In genomic region chr13:97369269-97369893, GRCh38 we compare ENCODE assay signal across 8 cellular contexts.
DNase-seq lines count a peak whose midpoint lies in the region; ATAC-seq and TF ChIP-seq lines count a peak whose summit lies in the region.

No MANE protein-coding gene starts in this region.

- H3F3A ChIP-seq in DOHH2 (ENCODE audit: control insufficient read depth, insufficient read depth) = no peaks in the 10 kb centered on the region

- H3K27ac ChIP-seq in DOHH2 (ENCODE audit: low read depth, low read length) (no peak overlapping the region), mammary epithelial cell (ENCODE audit: insufficient read depth, low read depth, low read length) (peak overlapping the region; percentile 59)

- BruUV-seq in mammary epithelial cell (replicated peaks; lab: Mats Ljungman, UMichigan) = no TSS peak

- H3K36me3 ChIP-seq in DOHH2 (ENCODE audit: control insufficient read depth, low read length) = peaks cover 2% of the 10 kb centered on the region
- peaks cover 4% of the 10 kb centered on the region for H3K36me3 ChIP-seq in mammary epithelial cell (ENCODE audit: insufficient read depth, low read length)

- peak overlapping the region; percentile 49 for H3K9ac ChIP-seq in mammary epithelial cell (ENCODE audit: insufficient read depth, low read length)

- H3K9me3 Mint-ChIP-seq in nephron progenitor cell = no peaks in the 10 kb centered on the region
- no peaks in the 10 kb centered on the region for H3K9me3 Mint-ChIP-seq in mesothelial cell of epicardium

- dilution Hi-C loops in mammary epithelial cell (cut with HindIII; ENCODE audit: low sequenced_read_pairs) = no loop called here

- H3K27ac Mint-ChIP-seq in nephron progenitor cell (peak overlapping the region; percentile 50), mesothelial cell of epicardium (no peak overlapping the region)

- no peak for TF ChIP-seq CTCF in DOHH2 (IDR thresholded peaks at IDR 0.05; ENCODE audit: low read depth, low read length, poor library complexity, severe bottlenecking)
- no peak for TF ChIP-seq CTCF in mammary epithelial cell (conservative IDR thresholded peaks at IDR 0.05 in 1 of 2, IDR thresholded peaks at IDR 0.05 in 1 of 2; ENCODE audit: extremely low read depth in 1 of 2, insufficient read depth in 1 of 2, low read depth in 1 of 2, low read length in 2 of 2)
- no peak for TF ChIP-seq CTCF in nephron progenitor cell (IDR thresholded peaks at IDR 0.05)
- TF ChIP-seq CTCF in mesothelial cell of epicardium (IDR thresholded peaks at IDR 0.05; ENCODE audit: unreplicated experiment) = no peak

- H3K4me2 ChIP-seq in DOHH2 (ENCODE audit: low read length) (peak overlapping the region; percentile 24), mammary epithelial cell (ENCODE audit: insufficient read depth, low read depth, low read length) (peak overlapping the region; percentile 72)

- no peaks in the 10 kb centered on the region for H4K20me1 ChIP-seq in DOHH2 (ENCODE audit: control insufficient read depth, insufficient read depth, low read depth, low read length)
- no peaks in the 10 kb centered on the region for H4K20me1 ChIP-seq in mammary epithelial cell (ENCODE audit: insufficient read depth, low read length)

- no peaks in the 10 kb centered on the region for H3K27me3 ChIP-seq in DOHH2 (ENCODE audit: control insufficient read depth, low read length)
- no peaks in the 10 kb centered on the region for H3K27me3 ChIP-seq in mammary epithelial cell (ENCODE audit: insufficient read depth, low read length)

- H3K4me3 Mint-ChIP-seq in nephron progenitor cell (no peak overlapping the region), mesothelial cell of epicardium (no peak overlapping the region)

- H3K36me3 Mint-ChIP-seq in nephron progenitor cell (ENCODE audit: low read depth) (peaks cover 30% of the 10 kb centered on the region), mesothelial cell of epicardium (peaks cover 34% of the 10 kb centered on the region)

- H2AFZ ChIP-seq in mammary epithelial cell (ENCODE audit: low read depth, low read length) = no peak overlapping the region

- H3K9me3 ChIP-seq in DOHH2 (ENCODE audit: control insufficient read depth, insufficient read depth, low read length) (no peaks in the 10 kb centered on the region), mammary epithelial cell (replicated peaks; ENCODE audit: insufficient read depth, low read length) (no peaks in the 10 kb centered on the region)

- no peaks in the 10 kb centered on the region for H3K79me2 ChIP-seq in DOHH2 (ENCODE audit: control insufficient read depth, low read length)
- H3K79me2 ChIP-seq in mammary epithelial cell (ENCODE audit: insufficient read depth, low read length) = no peaks in the 10 kb centered on the region

- 68% methylated on average over 4 of the region's 4 CpGs for WGBS in mammary epithelial cell (ENCODE audit: low coverage, missing lambda C conversion rate)

- DNase-seq in mammary epithelial cell (no peak), nephron progenitor cell (no peak), mesothelial cell of epicardium (ENCODE audit: low spot score in 2 of 2, unreplicated experiment in 2 of 2) (no peak), cerebellum (ENCODE audit: low spot score) (no peak), NCI-H526 treated with DMSO at 0.1 percent for 48 hours (lab: John Stamatoyannopoulos, UW) (no peak)

- in situ Hi-C loops in mammary epithelial cell (cut with MboI; ENCODE audit: low sequenced_read_pairs in 2 of 2) = no loop called here

- intact Hi-C loops in mammary epithelial cell (cut with micrococcal nuclease) = loop anchor here (10.0 kb wide), 1 partner anchor 205 kb away; no protein-coding TSS in a partner anchor

- CTCF ChIA-PET in mammary epithelial cell (lab: Charles Lee; ENCODE audit: low non-redundant PET) = no interaction called here

- ATAC-seq in GM19467 (IDR thresholded peaks at IDR 0.05; ENCODE audit: unreplicated experiment) (peak; percentile 58), HG03469 (IDR thresholded peaks at IDR 0.05; ENCODE audit: unreplicated experiment) (peak; percentile 30)

- no peak overlapping the region for H3K4me3 ChIP-seq in DOHH2 (ENCODE audit: low read length)
- H3K4me3 ChIP-seq in mammary epithelial cell (replicated peaks in 1 of 3; ENCODE audit: insufficient read depth in 1 of 3, low read depth in 2 of 3, low read length in 3 of 3) = peak overlapping the region; percentile 16 to 33 (median 31)

- H3K9me2 ChIP-seq in DOHH2 (replicated peaks; ENCODE audit: control insufficient read depth, low read length) = no peaks in the 10 kb centered on the region

- no peaks in the 10 kb centered on the region for H3K4me1 ChIP-seq in DOHH2 (ENCODE audit: control insufficient read depth, low read length)
- no peaks in the 10 kb centered on the region for H3K4me1 ChIP-seq in mammary epithelial cell (ENCODE audit: insufficient read depth, low read length)

- H3K27me3 Mint-ChIP-seq in nephron progenitor cell (ENCODE audit: low read depth, poor library complexity) = peaks cover 2% of the 10 kb centered on the region
- H3K27me3 Mint-ChIP-seq in mesothelial cell of epicardium (ENCODE audit: low read depth) = no peaks in the 10 kb centered on the region

- peaks cover 43% of the 10 kb centered on the region for H3K4me1 Mint-ChIP-seq in nephron progenitor cell
- peaks cover 6% of the 10 kb centered on the region for H3K4me1 Mint-ChIP-seq in mesothelial cell of epicardium
